Comparison of ENCODE assay signal across 8 cellular contexts in the genomic region with DNA sequence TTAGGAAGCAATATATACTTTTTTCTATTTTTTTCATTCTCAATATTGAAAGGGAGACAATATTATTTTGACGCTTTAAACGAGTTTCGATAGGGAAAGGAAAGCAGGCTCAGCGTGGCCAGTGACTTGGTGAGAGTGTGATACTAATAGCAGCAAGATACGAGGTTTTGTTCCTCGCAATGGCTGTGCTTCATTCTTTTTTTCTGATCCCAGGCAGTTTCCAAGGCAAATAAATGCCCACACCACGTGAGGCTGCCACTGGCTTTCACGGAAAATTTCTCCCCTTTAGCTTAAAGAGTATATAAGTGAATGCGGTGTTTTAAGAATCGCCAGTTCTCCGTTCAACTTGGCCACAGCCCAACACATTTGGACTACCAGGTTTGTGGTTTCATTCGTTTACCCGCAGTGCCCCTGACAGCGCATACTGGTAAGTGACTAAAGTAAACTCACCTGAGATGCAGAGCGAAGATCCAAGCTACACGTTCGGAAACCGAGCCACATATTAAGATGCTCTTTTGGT.
DNase-seq lines count a peak whose midpoint lies in the region; ATAC-seq and TF ChIP-seq lines count a peak whose summit lies in the region.

No MANE protein-coding gene starts in this region.

- H3K4me1 ChIP-seq in cardiac muscle cell (ENCODE audit: low read depth): peaks cover 9% of the 10 kb centered on the region
- H3K4me1 ChIP-seq in thoracic aorta (ENCODE audit: control insufficient read depth in 1 of 2, low read depth in 2 of 2): peaks cover 5 to 6% of the 10 kb centered on the region in 2 donors

- no peaks in the 10 kb centered on the region for H3K36me3 ChIP-seq in cardiac muscle cell
- no peaks in the 10 kb centered on the region for H3K36me3 ChIP-seq in thoracic aorta

- no peaks in the 10 kb centered on the region for H3K9me3 ChIP-seq in cardiac muscle cell (ENCODE audit: low read depth)
- H3K9me3 ChIP-seq in thoracic aorta: no peaks in the 10 kb centered on the region

- no peak overlapping the region for H3K27ac ChIP-seq in cardiac muscle cell
- H3K27ac ChIP-seq in thoracic aorta: no peak overlapping the region
- no peak overlapping the region for H3K27ac ChIP-seq in RWPE1

- intact Hi-C loops in Right ventricle myocardium inferior (cut with DNase I): no loop called here

- POLR2A ChIA-PET in RWPE1 (lab: Yijun Ruan, JAX; ENCODE audit: low non-redundant PET): no interaction called here

- TF ChIP-seq POLR2A in erythroblast (IDR thresholded peaks at IDR 0.05; ENCODE audit: low read length): no peak

- CTCF ChIA-PET in RWPE1 (lab: Yijun Ruan, JAX): interaction anchor here (0.7 kb wide), 1 partner anchor 190 kb away, joined by 3 read pairs; no protein-coding TSS in a partner anchor

- no peak for TF ChIP-seq CTCF in cardiac muscle cell (IDR thresholded peaks at IDR 0.05; ENCODE audit: low read depth, low read length)
- no peak for TF ChIP-seq CTCF in thoracic aorta (IDR thresholded peaks at IDR 0.05)
- no peak for TF ChIP-seq CTCF in RWPE1 (conservative IDR thresholded peaks at IDR 0.05; ENCODE audit: low read depth)

- peaks cover 67% of the 10 kb centered on the region for H3K27me3 ChIP-seq in cardiac muscle cell
- no peaks in the 10 kb centered on the region for H3K27me3 ChIP-seq in thoracic aorta (replicated peaks; ENCODE audit: insufficient read depth)

- ATAC-seq in Right ventricle myocardium inferior (no peak), thoracic aorta (ENCODE audit: insufficient number of reproducible peaks, low FRiP score, low read depth) (no peak), GM18517 (IDR thresholded peaks at IDR 0.05; ENCODE audit: unreplicated experiment) (no peak)

- H3K4me3 ChIP-seq in cardiac muscle cell (peak overlapping the region; percentile 68), thoracic aorta (peak overlapping the region; percentile 18)

- DNase-seq in cardiac muscle cell (ENCODE audit: low read depth in 1 of 2, low spot score in 1 of 2) (peak in 1 of 2 donors; percentile 27), Right ventricle myocardium inferior (ENCODE audit: missing footprints) (no peak), RPMI7951 (ENCODE audit: low read depth) (peak; percentile 37), erythroblast (lab: John Stamatoyannopoulos, UW) (peak; percentile 50 to 61), thoracic aorta (ENCODE audit: low spot score) (no peak), RWPE1 (ENCODE audit: low spot score) (no peak)
- DNase-seq in stimulated activated CD4-positive, alpha-beta T cell treated with anti-CD3 and anti-CD28 coated beads, Interleukin-4, amount 100 ng/mL, for 4 hours: no peak

Comparison
In these comparisons a context has a peak if more than half of its experiments do, and no peak if none do; other contexts are left out.
1. DNase-seq: peak in RPMI7951 (single experiment) and erythroblast (2 of 2); none in Right ventricle myocardium inferior (single experiment), thoracic aorta (single experiment), stimulated activated CD4-positive, alpha-beta T cell treated with anti-CD3 and anti-CD28 coated beads, Interleukin-4, amount 100 ng/mL, for 4 hours (0 of 2) and RWPE1 (single experiment).